ENCODE assay signal across 8 cellular contexts in genomic region chr14:88599761-88600439, GRCh38. TPM values are rescaled to one million over a fixed set of nuclear protein-coding genes. Genes with fewer than 3 reads are reported as not detected.
A peak's percentile ranks its signal among the peaks of the same experiment; 100 is the strongest.
DNase-seq lines count a peak whose midpoint lies in the region; ATAC-seq, FAIRE-seq and TF ChIP-seq lines count a peak whose summit lies in the region.

No MANE protein-coding gene starts in this region.

- CTCF ChIA-PET in activated CD4-positive, alpha-beta memory T cell treated with anti-CD3 and anti-CD28 coated beads for 36 hours (lab: Charles Lee) = interaction anchor here (0.8 kb wide), 1 partner anchor 40 kb away, joined by 4 read pairs; no protein-coding TSS in a partner anchor

- no peak overlapping the region for H3K4me3 ChIP-seq in mucosa of descending colon

- H3K27me3 Mint-ChIP-seq in activated CD4-positive, alpha-beta memory T cell treated with anti-CD3 and anti-CD28 coated beads for 36 hours = no peaks in the 10 kb centered on the region
- no peaks in the 10 kb centered on the region for H3K27me3 Mint-ChIP-seq in stimulated activated naive B cell treated with anti-CD40 and anti-IgM and Interleukin-4, amounts not matched to agents 10 μg/mL and 1 μg/mL and 100 μg/mL, for 72 hours

- intact Hi-C loops in activated CD4-positive, alpha-beta memory T cell treated with anti-CD3 and anti-CD28 coated beads for 36 hours (cut with micrococcal nuclease) = loop anchor here (1.0 to 2.0 kb wide), 3 partner anchors 38 to 1356 kb away; no protein-coding TSS in a partner anchor
- intact Hi-C loops in mucosa of descending colon (cut with DNase I, micrococcal nuclease) = no loop called here

- no peaks in the 10 kb centered on the region for H3K4me1 ChIP-seq in mucosa of descending colon (ENCODE audit: low read depth)

- in situ Hi-C loops in ACHN (cut with HindIII; ENCODE audit: low pct_ligation_motif_present, low pct_unique_long_range_greater_than_20kb, low sequenced_read_pairs) = no loop called here

- no peak for TF ChIP-seq CTCF in mucosa of descending colon (IDR thresholded peaks at IDR 0.05)

- no peaks in the 10 kb centered on the region for H3K9me3 Mint-ChIP-seq in activated CD4-positive, alpha-beta memory T cell treated with anti-CD3 and anti-CD28 coated beads for 36 hours
- H3K9me3 Mint-ChIP-seq in stimulated activated naive B cell treated with anti-CD40 and anti-IgM and Interleukin-4, amounts not matched to agents 10 μg/mL and 1 μg/mL and 100 μg/mL, for 72 hours = peaks cover 0 to 2% of the 10 kb centered on the region in 2 donors

- peak; percentile 35 for DNase-seq in activated naive CD4-positive, alpha-beta T cell treated with Interleukin-2 at 50 U/mL for 16 hours
- no peak for DNase-seq in activated naive CD4-positive, alpha-beta T cell treated with anti-CD3 and anti-CD28 coated beads, Interleukin-2, amount 50 U/mL, for 16 hours
- DNase-seq in activated CD4-positive, alpha-beta memory T cell treated with anti-CD3 and anti-CD28 coated beads for 36 hours = peak; percentile 65
- peak; percentile 69 for DNase-seq in stimulated activated naive B cell treated with anti-CD40 and anti-IgM and Interleukin-4, amounts not matched to agents 10 μg/mL and 1 μg/mL and 100 μg/mL, for 72 hours
- DNase-seq in RCC 7860 (ENCODE audit: low spot score) (no peak), ACHN (no peak), mucosa of descending colon (no peak)

- no peaks in the 10 kb centered on the region for H3K9me3 ChIP-seq in mucosa of descending colon

- H3K4me1 Mint-ChIP-seq in activated CD4-positive, alpha-beta memory T cell treated with anti-CD3 and anti-CD28 coated beads for 36 hours (ENCODE audit: low read depth) = peaks cover 40% of the 10 kb centered on the region
- H3K4me1 Mint-ChIP-seq in stimulated activated naive B cell treated with anti-CD40 and anti-IgM and Interleukin-4, amounts not matched to agents 10 μg/mL and 1 μg/mL and 100 μg/mL, for 72 hours = peaks cover 35 to 58% of the 10 kb centered on the region in 2 donors

- FAIRE-seq in RCC 7860 (lab: Jason Lieb, UNC) = no peak

- peaks cover 56% of the 10 kb centered on the region for H3K36me3 Mint-ChIP-seq in activated CD4-positive, alpha-beta memory T cell treated with anti-CD3 and anti-CD28 coated beads for 36 hours
- H3K36me3 Mint-ChIP-seq in stimulated activated naive B cell treated with anti-CD40 and anti-IgM and Interleukin-4, amounts not matched to agents 10 μg/mL and 1 μg/mL and 100 μg/mL, for 72 hours = peaks cover 65 to 69% of the 10 kb centered on the region in 2 donors

- POLR2A ChIA-PET in activated CD4-positive, alpha-beta memory T cell treated with anti-CD3 and anti-CD28 coated beads for 36 hours (lab: Charles Lee) = no interaction called here

- no peaks in the 10 kb centered on the region for H3K36me3 ChIP-seq in mucosa of descending colon (ENCODE audit: low read depth)

- peak overlapping the region; percentile 25 for H3K4me3 Mint-ChIP-seq in activated CD4-positive, alpha-beta memory T cell treated with anti-CD3 and anti-CD28 coated beads for 36 hours
- H3K4me3 Mint-ChIP-seq in stimulated activated naive B cell treated with anti-CD40 and anti-IgM and Interleukin-4, amounts not matched to agents 10 μg/mL and 1 μg/mL and 100 μg/mL, for 72 hours = peak overlapping the region; percentile 82 to 83

- peak; percentile 96 for ATAC-seq in HG02840 (IDR thresholded peaks at IDR 0.05; ENCODE audit: low FRiP score, unreplicated experiment)
- ATAC-seq in stimulated activated naive B cell treated with anti-CD40 and anti-IgM and Interleukin-4, amounts not matched to agents 10 μg/mL and 1 μg/mL and 100 μg/mL, for 72 hours (replicated peaks) = peak; percentile 91 to 92
- ATAC-seq in mucosa of descending colon = no peak

- peak overlapping the region; percentile 84 for H3K27ac Mint-ChIP-seq in activated CD4-positive, alpha-beta memory T cell treated with anti-CD3 and anti-CD28 coated beads for 36 hours
- H3K27ac Mint-ChIP-seq in stimulated activated naive B cell treated with anti-CD40 and anti-IgM and Interleukin-4, amounts not matched to agents 10 μg/mL and 1 μg/mL and 100 μg/mL, for 72 hours = peak overlapping the region; percentile 97

RNA-seq across cellular contexts. Expression of gene ZC3H14, which starts 37.1 kb away (rescaled TPM):
- total RNA-seq in activated CD4-positive, alpha-beta memory T cell treated with anti-CD3 and anti-CD28 coated beads for 36 hours = 10 to 100 TPM; 43.7 to 45.2 TPM
- 10 to 100 TPM; 55.9 to 72.9 (median 70.7) TPM for total RNA-seq in mucosa of descending colon

RNA-seq across cellular contexts. Expression of gene PTPN21, which starts 45.1 kb away (rescaled TPM):
- under 1 TPM in 1 of 2 experiments, not detected in 1; 0.17 TPM for total RNA-seq in activated CD4-positive, alpha-beta memory T cell treated with anti-CD3 and anti-CD28 coated beads for 36 hours
- total RNA-seq in mucosa of descending colon = 10 to 100 TPM; 37.0 to 51.8 (median 44.7) TPM

Comparison
In these comparisons a context has a peak if more than half of its experiments do, and no peak if none do; other contexts are left out.
1. DNase-seq: peak in activated naive CD4-positive, alpha-beta T cell treated with Interleukin-2 at 50 U/mL for 16 hours (single experiment), activated CD4-positive, alpha-beta memory T cell treated with anti-CD3 and anti-CD28 coated beads for 36 hours (single experiment) and stimulated activated naive B cell treated with anti-CD40 and anti-IgM and Interleukin-4, amounts not matched to agents 10 μg/mL and 1 μg/mL and 100 μg/mL, for 72 hours (single experiment); none in activated naive CD4-positive, alpha-beta T cell treated with anti-CD3 and anti-CD28 coated beads, Interleukin-2, amount 50 U/mL, for 16 hours (single experiment), RCC 7860 (single experiment), ACHN (single experiment) and mucosa of descending colon (0 of 3).
2. RNA of gene PTPN21, which starts 45.1 kb away (total RNA-seq): 37.0 to 51.8 TPM in mucosa of descending colon; 0.17 TPM in activated CD4-positive, alpha-beta memory T cell treated with anti-CD3 and anti-CD28 coated beads for 36 hours; every median in the first group is over 10 times any median in the second.